11 cellular contexts compared by ENCODE assay signal in genomic region chr18:43847164-43848091, GRCh38.
DNase-seq lines count a peak whose midpoint lies in the region; ATAC-seq, FAIRE-seq and TF ChIP-seq lines count a peak whose summit lies in the region.
"Had no signal": no experiment of that assay in that cellular context is flagged by ENCODE, and none has a peak within 500 bp of the region (broad histone marks: within the 10 kb centered on the region; RNA-seq: fewer than 3 reads in every experiment).

No MANE protein-coding gene starts in this region.

- no peaks in the 10 kb centered on the region for H3K9me3 ChIP-seq in skeletal muscle satellite cell (replicated peaks; ENCODE audit: low read length)

- peak; percentile 81 for FAIRE-seq in RCC 7860 (lab: Jason Lieb, UNC)

- no peak for TF ChIP-seq CTCF in fibroblast of villous mesenchyme (IDR thresholded peaks at IDR 0.05; ENCODE audit: insufficient read depth, low read depth, low read length)

- no peaks in the 10 kb centered on the region for H3K36me3 ChIP-seq in skeletal muscle satellite cell (ENCODE audit: insufficient read depth, low read length)

- ATAC-seq in GM18858 (IDR thresholded peaks at IDR 0.05; ENCODE audit: unreplicated experiment), result no peak
- ATAC-seq in HG02840 (IDR thresholded peaks at IDR 0.05; ENCODE audit: low FRiP score, unreplicated experiment), result no peak
- ATAC-seq in GM21786 (IDR thresholded peaks at IDR 0.05; ENCODE audit: unreplicated experiment), result no peak
- ATAC-seq in GM18873 (IDR thresholded peaks at IDR 0.05; ENCODE audit: low FRiP score, unreplicated experiment), result no peak

- peak; percentile 66 for DNase-seq in EH (ENCODE audit: low read depth)
- peak; percentile 11 for DNase-seq in RCC 7860 (ENCODE audit: low spot score)
- peak; percentile 78 for DNase-seq in fibroblast of villous mesenchyme (ENCODE audit: low read depth)
- DNase-seq: activated CD4-positive, alpha-beta memory T cell treated with anti-CD3 and anti-CD28 coated beads for 36 hours; anterior cingulate cortex; RPMI8226 had no signal

- H3K4me2 ChIP-seq in skeletal muscle satellite cell (ENCODE audit: low read length), result peak overlapping the region; percentile 53

- no peak overlapping the region for H3K4me3 ChIP-seq in fibroblast of villous mesenchyme (ENCODE audit: low read depth, low read length)
- H3K4me3 ChIP-seq in skeletal muscle satellite cell (ENCODE audit: low read length), result no peak overlapping the region

- peaks cover 11% of the 10 kb centered on the region for H3K4me1 ChIP-seq in skeletal muscle satellite cell (ENCODE audit: control insufficient read depth, insufficient read depth, low read length)

- no peak overlapping the region for H3K9ac ChIP-seq in skeletal muscle satellite cell (ENCODE audit: low read depth, low read length)

- H3K27me3 ChIP-seq in skeletal muscle satellite cell (ENCODE audit: control insufficient read depth, insufficient read depth, low read length), result no peaks in the 10 kb centered on the region

Comparison
In these comparisons a context has a peak if more than half of its experiments do, and no peak if none do; other contexts are left out.
1. DNase-seq: peak in every context shown above with its lines; median percentile 78 in fibroblast of villous mesenchyme; 66 in EH; 11 in RCC 7860.